Comparison of ENCODE assay signal across 13 cellular contexts in the genomic region with DNA sequence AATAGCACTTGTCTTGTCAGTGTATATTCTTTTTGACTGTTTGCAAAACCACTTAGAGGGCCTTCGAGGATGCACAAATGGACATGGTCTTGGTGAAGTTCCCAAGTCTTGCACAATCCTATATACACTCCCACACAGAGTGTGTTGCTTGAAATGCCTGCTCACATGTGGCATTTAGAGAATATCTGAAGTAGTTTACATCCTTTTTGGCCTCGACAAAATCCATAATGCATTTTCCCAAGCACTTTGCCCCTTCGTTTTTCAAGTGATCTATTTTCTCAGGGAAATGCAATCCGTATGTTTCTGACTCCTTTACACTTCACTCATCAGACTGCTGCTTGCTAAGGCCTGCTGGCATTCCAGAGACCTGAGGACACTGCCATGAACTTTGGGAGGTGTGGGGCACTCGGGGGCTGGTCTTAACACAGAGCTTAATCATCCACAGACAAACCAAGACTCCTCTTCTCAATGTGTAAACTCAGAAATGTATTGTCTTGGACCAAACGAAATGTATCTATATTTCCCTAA.
DNase-seq lines count a peak whose midpoint lies in the region; ATAC-seq and TF ChIP-seq lines count a peak whose summit lies in the region.
"Had no signal": no experiment of that assay in that cellular context is flagged by ENCODE, and none has a peak within 500 bp of the region (broad histone marks: within the 10 kb centered on the region; RNA-seq: fewer than 3 reads in every experiment).

No MANE protein-coding gene starts in this region.

- peak; percentile 61 for DNase-seq in AG08396 (ENCODE audit: low spot score)
- DNase-seq in MV-4-11 (lab: John Stamatoyannopoulos, UW), result peak; percentile 54
- peak; percentile 90 for DNase-seq in fibroblast of gingiva (ENCODE audit: low read depth)
- no peak for DNase-seq in stimulated activated naive CD4-positive, alpha-beta T cell treated with Interleukin-2 at 50 U/mL for 16 hours (lab: John Stamatoyannopoulos, UW)
- no peak for DNase-seq in GM10266 (ENCODE audit: extremely low spot score)
- DNase-seq: C1 segment of cervical spinal cord, endodermal cell, left colon, RPMI8226 had no signal

- H3K4me3 Mint-ChIP-seq in nephron, result no peak overlapping the region
- H3K4me3 Mint-ChIP-seq: endodermal cell had no signal

- peak overlapping the region; percentile 73 to 81 (median 81) for H3K27ac Mint-ChIP-seq in nephron
- H3K27ac Mint-ChIP-seq: endodermal cell had no signal

- no peaks in the 10 kb centered on the region for H3K27me3 Mint-ChIP-seq in nephron (ENCODE audit: low read depth)

- TF ChIP-seq CTCF in nephron (IDR thresholded peaks at IDR 0.05; ENCODE audit: unreplicated experiment in 3 of 3) (no peak), GM10266 (IDR thresholded peaks at IDR 0.05; ENCODE audit: control insufficient read depth, insufficient read depth, low read depth, missing control alignments) (no peak)

- H3K9me3 Mint-ChIP-seq in nephron, result peaks cover 5% of the 10 kb centered on the region

- no peaks in the 10 kb centered on the region for H3K36me3 Mint-ChIP-seq in nephron (ENCODE audit: low read depth)

- ATAC-seq in HG02884 (IDR thresholded peaks at IDR 0.05; ENCODE audit: unreplicated experiment) (no peak), HG02852 (IDR thresholded peaks at IDR 0.05; ENCODE audit: unreplicated experiment) (no peak)
- ATAC-seq: activated CD4-positive, CD25-positive, alpha-beta regulatory T cell treated with anti-CD3 and anti-CD28 coated beads, Interleukin-2, amount 50 U/mL, for 24 hours; left colon had no signal

- H3K4me1 Mint-ChIP-seq in nephron, result peaks cover 52% of the 10 kb centered on the region
- H3K4me1 Mint-ChIP-seq: endodermal cell had no signal

Comparison
In these comparisons a context has a peak if more than half of its experiments do, and no peak if none do; other contexts are left out.
1. DNase-seq: peak in AG08396 (single experiment), MV-4-11 (single experiment) and fibroblast of gingiva (single experiment); none in stimulated activated naive CD4-positive, alpha-beta T cell treated with Interleukin-2 at 50 U/mL for 16 hours (single experiment) and GM10266 (single experiment).